Comparison of ENCODE assay signal across 20 cellular contexts in genomic region chr7:122132341-122132740, GRCh38. TPM values are rescaled to one million over a fixed set of nuclear protein-coding genes. Genes with fewer than 3 reads are reported as not detected.
DNase-seq lines count a peak whose midpoint lies in the region; ATAC-seq and TF ChIP-seq lines count a peak whose summit lies in the region.
"Had no signal": no experiment of that assay in that cellular context is flagged by ENCODE, and none has a peak within 500 bp of the region (broad histone marks: within the 10 kb centered on the region; RNA-seq: fewer than 3 reads in every experiment).

No MANE protein-coding gene starts in this region.

- H3K4me3 ChIP-seq in PC-3 (ENCODE audit: low read length) (no peak overlapping the region), mesenchymal stem cell (ENCODE audit: insufficient read depth in 1 of 2, low read depth in 1 of 2, low read length in 2 of 2) (no peak overlapping the region), HAP-1 (no peak overlapping the region)
- H3K4me3 ChIP-seq: esophagus muscularis mucosa, sigmoid colon had no signal

- H2AK5ac ChIP-seq in mesenchymal stem cell (ENCODE audit: low read length, severe bottlenecking) = no peak overlapping the region

- no peaks in the 10 kb centered on the region for H3K9me3 ChIP-seq in PC-3 (ENCODE audit: low read length)
- H3K9me3 ChIP-seq in mesenchymal stem cell (ENCODE audit: control insufficient read depth, low read length) = no peaks in the 10 kb centered on the region
- no peaks in the 10 kb centered on the region for H3K9me3 ChIP-seq in HAP-1
- H3K9me3 ChIP-seq: esophagus muscularis mucosa, sigmoid colon had no signal

- CTCF ChIA-PET in PC-3 (lab: Charles Lee) = no interaction called here

- H2BK12ac ChIP-seq in mesenchymal stem cell (ENCODE audit: low read length in 2 of 2) = no peak overlapping the region

- DNase-seq in EH (ENCODE audit: low read depth) (peak; percentile 77), PC-3 (peak; percentile 19), epithelial cell of prostate (ENCODE audit: low read depth, low spot score) (peak; percentile 20), mesenchymal stem cell (peak; percentile 53), HAP-1 (ENCODE audit: low spot score in 2 of 2) (no peak), left lobe of liver (ENCODE audit: low spot score) (no peak)
- DNase-seq: activated CD4-positive, alpha-beta T cell treated with anti-CD3 and anti-CD28 coated beads, Interleukin-2, amount 10 ng/mL, durations not matched to agents 7 days and 5 days; activated naive CD4-positive, alpha-beta T cell treated with Interleukin-2 at 50 U/mL for 16 hours; Calu3; GDM1; KG1; NCI-H1092 treated with DMSO at 0.1 percent for 48 hours; NCI-H2171; sigmoid colon; stimulated activated CD4-positive, alpha-beta T cell treated with anti-CD3 and anti-CD28 coated beads, Interleukin-2, amount 100 ng/mL, for 48 hours had no signal

- H2BK120ac ChIP-seq in mesenchymal stem cell (ENCODE audit: low read depth, low read length) = no peak overlapping the region

- H3K4ac ChIP-seq in mesenchymal stem cell (ENCODE audit: low read depth in 1 of 2, low read length in 2 of 2) = no peak overlapping the region

- H3K18ac ChIP-seq in mesenchymal stem cell (ENCODE audit: low read depth in 1 of 2, low read length in 2 of 2) = no peak overlapping the region

- H4K91ac ChIP-seq in mesenchymal stem cell (ENCODE audit: low read length) = no peak overlapping the region

- POLR2A ChIA-PET in PC-3 (lab: Charles Lee; ENCODE audit: unreplicated experiment) = no interaction called here

- no peaks in the 10 kb centered on the region for H3K4me1 ChIP-seq in PC-3 (ENCODE audit: insufficient read depth, low read length)
- no peaks in the 10 kb centered on the region for H3K4me1 ChIP-seq in mesenchymal stem cell (ENCODE audit: control insufficient read depth, insufficient read depth, low read depth, low read length)
- H3K4me1 ChIP-seq in HAP-1 = peaks cover 14% of the 10 kb centered on the region

- no peaks in the 10 kb centered on the region; the same call in 1 of the 2 replicates for H3K27me3 ChIP-seq in PC-3 (ENCODE audit: low read length)
- no peaks in the 10 kb centered on the region for H3K27me3 ChIP-seq in mesenchymal stem cell (ENCODE audit: control insufficient read depth in 1 of 2, insufficient read depth in 1 of 2, low read length in 2 of 2)
- H3K27me3 ChIP-seq in HAP-1 (ENCODE audit: low read depth) = no peaks in the 10 kb centered on the region
- H3K27me3 ChIP-seq: esophagus muscularis mucosa, sigmoid colon had no signal

- H3K27ac ChIP-seq in PC-3 (ENCODE audit: low read length) (no peak overlapping the region), epithelial cell of prostate (no peak overlapping the region), mesenchymal stem cell (ENCODE audit: low read length, poor library complexity, severe bottlenecking) (no peak overlapping the region)
- H3K27ac ChIP-seq: esophagus muscularis mucosa, HL-60, sigmoid colon had no signal

- no peaks in the 10 kb centered on the region for H3F3A ChIP-seq in PC-3 (ENCODE audit: low read length, unreplicated experiment)

- WGBS in mesenchymal stem cell = 100% methylated on average over 1 of the region's 2 CpGs

- H4K8ac ChIP-seq in mesenchymal stem cell (ENCODE audit: low read length) = no peak overlapping the region

- intact Hi-C loops in PC-3 (cut with micrococcal nuclease) = no loop called here

- H3K79me1 ChIP-seq in mesenchymal stem cell (replicated peaks; ENCODE audit: low read length, poor library complexity, severe bottlenecking) = peaks cover 9% of the 10 kb centered on the region

- no peak overlapping the region for H2BK5ac ChIP-seq in mesenchymal stem cell (ENCODE audit: low read depth, low read length, poor library complexity, severe bottlenecking)

- no peaks in the 10 kb centered on the region for H4K20me1 ChIP-seq in PC-3 (ENCODE audit: low read length)

- no TSS peak for BruUV-seq in PC-3 (replicated peaks; lab: Mats Ljungman, UMichigan)

- H3K9ac ChIP-seq in PC-3 (ENCODE audit: low read length) (no peak overlapping the region), mesenchymal stem cell (ENCODE audit: low read length) (peak overlapping the region; percentile 33)

- H2BK15ac ChIP-seq in mesenchymal stem cell (ENCODE audit: low read depth, poor library complexity, severe bottlenecking) = no peak overlapping the region

- H2AFZ ChIP-seq in PC-3 (ENCODE audit: low read length) = no peak overlapping the region
- no peak overlapping the region for H2AFZ ChIP-seq in mesenchymal stem cell (ENCODE audit: low read depth, low read length)

- ATAC-seq in PC-3 (no peak), HG03095 (IDR thresholded peaks at IDR 0.05; ENCODE audit: unreplicated experiment) (no peak), GM18858 (IDR thresholded peaks at IDR 0.05; ENCODE audit: unreplicated experiment) (no peak), left lobe of liver (no peak)
- ATAC-seq: Panc1 had no signal

- H3K79me2 ChIP-seq in PC-3 (ENCODE audit: low read length) = no peaks in the 10 kb centered on the region

- H3K4me2 ChIP-seq in PC-3 (ENCODE audit: low read length) = no peak overlapping the region
- no peak overlapping the region for H3K4me2 ChIP-seq in mesenchymal stem cell (ENCODE audit: low read length, poor library complexity, severe bottlenecking)

- H3K36me3 ChIP-seq in PC-3 (ENCODE audit: low read depth, low read length) (no peaks in the 10 kb centered on the region), mesenchymal stem cell (ENCODE audit: control insufficient read depth in 1 of 2, insufficient read depth in 2 of 2, low read depth in 1 of 2, low read length in 2 of 2) (no peaks in the 10 kb centered on the region), HAP-1 (replicated peaks) (no peaks in the 10 kb centered on the region; the same call in none of the 2 replicates)

- H3K23ac ChIP-seq in mesenchymal stem cell (ENCODE audit: low read length in 2 of 2) = no peak overlapping the region

- H3K9me2 ChIP-seq in PC-3 (replicated peaks; ENCODE audit: low read length) = no peaks in the 10 kb centered on the region

- H3K14ac ChIP-seq in mesenchymal stem cell (ENCODE audit: low read length in 2 of 2) = no peak overlapping the region

- in situ Hi-C loops in HAP-1 (cut with MboI; ENCODE audit: low sequenced_read_pairs) = no loop called here

- TF ChIP-seq CTCF in PC-3 (conservative IDR thresholded peaks at IDR 0.05; ENCODE audit: low read depth, low read length) = no peak

RNA-seq across cellular contexts. Expression of gene AASS, which starts 11.7 kb away (rescaled TPM):
- total RNA-seq in PC-3 (2014; rRNA removed) = 0.91 and 1.3 TPM in 2 replicates
- polyA plus RNA-seq in mesenchymal stem cell (2013, experiment 1 of 2) = 14.3 TPM
- polyA plus RNA-seq in mesenchymal stem cell (2013, experiment 2 of 2) = 14.1 TPM
- 84.2 TPM for total RNA-seq in left lobe of liver

Comparison
In these comparisons a context has a peak if more than half of its experiments do, and no peak if none do; other contexts are left out.
1. DNase-seq: peak in EH (single experiment), PC-3 (single experiment), epithelial cell of prostate (single experiment) and mesenchymal stem cell (single experiment); none in HAP-1 (0 of 2) and left lobe of liver (single experiment).
2. RNA of gene AASS, which starts 11.7 kb away (total RNA-seq): 84.2 TPM in left lobe of liver (single experiment); 0.91 to 1.3 TPM in PC-3; every median in the first group is over 10 times any median in the second.